Comparison of ENCODE assay signal across 22 cellular contexts in genomic region chr20:63057133-63058117, GRCh38. TPM values are rescaled to one million over a fixed set of nuclear protein-coding genes. Genes with fewer than 3 reads are reported as not detected.
DNase-seq lines count a peak whose midpoint lies in the region; ATAC-seq, FAIRE-seq and TF ChIP-seq lines count a peak whose summit lies in the region.
"Had no signal": no experiment of that assay in that cellular context is flagged by ENCODE, and none has a peak within 500 bp of the region (broad histone marks: within the 10 kb centered on the region; RNA-seq: fewer than 3 reads in every experiment).

No MANE protein-coding gene starts in this region.

- no peaks in the 10 kb centered on the region for H3K36me3 Mint-ChIP-seq in activated naive CD8-positive, alpha-beta T cell treated with anti-CD3 and anti-CD28 coated beads, Interleukin-2, amount 10 ng/mL, durations not matched to agents 7 days and 5 days
- no peaks in the 10 kb centered on the region for H3K36me3 Mint-ChIP-seq in activated naive CD8-positive, alpha-beta T cell treated with anti-CD3 and anti-CD28 coated beads, Interleukin-2, amount 50 U/mL, for 24 hours (ENCODE audit: low read depth)
- H3K36me3 Mint-ChIP-seq: type B pancreatic cell had no signal

- H4K20me1 ChIP-seq in K562 (replicated peaks; ENCODE audit: control insufficient read depth, insufficient read depth, low read length): peaks cover 15% of the 10 kb centered on the region

- no peaks in the 10 kb centered on the region for H3K79me2 ChIP-seq in K562 (ENCODE audit: control insufficient read depth, insufficient read depth, low read length)

- H3K4me1 ChIP-seq in K562 (replicated peaks in 1 of 2; ENCODE audit: control insufficient read depth in 2 of 2, insufficient read depth in 2 of 2, low read length in 2 of 2): peaks cover 0 to 35% of the 10 kb centered on the region in 2 experiments; a peak in 3 of 5 replicates
- H3K4me1 ChIP-seq in effector memory CD4-positive, alpha-beta T cell (ENCODE audit: control insufficient read depth, insufficient read depth, low read length, poor library complexity, severe bottlenecking): no peaks in the 10 kb centered on the region

- H3K4me3 Mint-ChIP-seq in activated naive CD8-positive, alpha-beta T cell treated with anti-CD3 and anti-CD28 coated beads, Interleukin-2, amount 10 ng/mL, durations not matched to agents 7 days and 5 days: no peak overlapping the region
- H3K4me3 Mint-ChIP-seq in activated naive CD8-positive, alpha-beta T cell treated with anti-CD3 and anti-CD28 coated beads, Interleukin-2, amount 50 U/mL, for 24 hours: no peak overlapping the region
- H3K4me3 Mint-ChIP-seq: activated CD4-positive, alpha-beta T cell treated with anti-CD3 and anti-CD28 coated beads, Interleukin-2, amount 10 ng/mL, durations not matched to agents 24 days and 14 days; central memory CD8-positive, alpha-beta T cell; HFFc6; neural crest cell; T-helper 17 cell; type B pancreatic cell had no signal

- WGBS in K562 (ENCODE audit: insufficient coverage, low coverage, missing lambda C conversion rate): 7% methylated on average over 3 of the region's 3 CpGs

- no peak overlapping the region for H3K27ac ChIP-seq in K562 (ENCODE audit: extremely low read depth, low read depth, low read length)
- no peak overlapping the region for H3K27ac ChIP-seq in effector memory CD4-positive, alpha-beta T cell (ENCODE audit: insufficient read depth, low read length, poor library complexity, severe bottlenecking)
- H3K27ac ChIP-seq: esophagus squamous epithelium, heart left ventricle, left ventricle myocardium inferior had no signal

- no peak overlapping the region for H3K4me2 ChIP-seq in K562 (ENCODE audit: insufficient read depth, low read length)

- intact Hi-C loops in K562 (cut with micrococcal nuclease): loop anchor here (5.0 kb wide), 1 partner anchor 115 kb away; no protein-coding TSS in a partner anchor

- CTCF ChIA-PET in K562 (lab: Yijun Ruan, JAX; ENCODE audit: low intra/inter-chr PET ratio): interaction anchor here (0.7 to 1.0 kb wide), 2 partner anchors 116 to 122 kb away, joined by 3 to 4 read pairs; no protein-coding TSS in a partner anchor

- no peak for TF ChIP-seq EP300 in K562 (IDR thresholded peaks at IDR 0.05; ENCODE audit: low read length)

- TF ChIP-seq POLR2A in K562 (conservative IDR thresholded peaks at IDR 0.05): no peak

- peaks cover 6% of the 10 kb centered on the region for H3K9me3 Mint-ChIP-seq in activated naive CD8-positive, alpha-beta T cell treated with anti-CD3 and anti-CD28 coated beads, Interleukin-2, amount 10 ng/mL, durations not matched to agents 7 days and 5 days
- no peaks in the 10 kb centered on the region for H3K9me3 Mint-ChIP-seq in activated naive CD8-positive, alpha-beta T cell treated with anti-CD3 and anti-CD28 coated beads, Interleukin-2, amount 50 U/mL, for 24 hours
- H3K9me3 Mint-ChIP-seq: central memory CD8-positive, alpha-beta T cell; type B pancreatic cell had no signal

- H2AFZ ChIP-seq in K562 (ENCODE audit: low read depth, low read length): no peak overlapping the region

- peaks cover 4% of the 10 kb centered on the region for H3K9me1 ChIP-seq in K562 (ENCODE audit: control insufficient read depth, insufficient read depth, low read length)

- peaks cover 3% of the 10 kb centered on the region for H3K4me1 Mint-ChIP-seq in activated naive CD8-positive, alpha-beta T cell treated with anti-CD3 and anti-CD28 coated beads, Interleukin-2, amount 10 ng/mL, durations not matched to agents 7 days and 5 days
- no peaks in the 10 kb centered on the region for H3K4me1 Mint-ChIP-seq in activated naive CD8-positive, alpha-beta T cell treated with anti-CD3 and anti-CD28 coated beads, Interleukin-2, amount 50 U/mL, for 24 hours
- H3K4me1 Mint-ChIP-seq: activated CD4-positive, alpha-beta T cell treated with anti-CD3 and anti-CD28 coated beads, Interleukin-2, amount 10 ng/mL, durations not matched to agents 24 days and 14 days; central memory CD8-positive, alpha-beta T cell; T-helper 17 cell had no signal

- POLR2A ChIA-PET in activated naive CD8-positive, alpha-beta T cell treated with anti-CD3 and anti-CD28 coated beads, Interleukin-2, amount 10 ng/mL, durations not matched to agents 7 days and 5 days (lab: Charles Lee): no interaction called here
- POLR2A ChIA-PET in K562 (lab: Yijun Ruan, JAX): no interaction called here

- TF ChIP-seq RAD21 in K562 (CRISPR knock-in tag; conservative IDR thresholded peaks at IDR 0.05 in 1 of 2, IDR thresholded peaks at IDR 0.05 in 1 of 2): no peak

- H3K36me3 ChIP-seq in K562 (ENCODE audit: control insufficient read depth, insufficient read depth, low read length): no peaks in the 10 kb centered on the region
- no peaks in the 10 kb centered on the region for H3K36me3 ChIP-seq in effector memory CD4-positive, alpha-beta T cell (ENCODE audit: control insufficient read depth, insufficient read depth, low read length)
- H3K36me3 ChIP-seq: esophagus squamous epithelium, heart left ventricle, left ventricle myocardium inferior had no signal

- H3K9me3 ChIP-seq in K562 (replicated peaks; ENCODE audit: control insufficient read depth, insufficient read depth, low read depth, low read length): peaks cover 5% of the 10 kb centered on the region
- H3K9me3 ChIP-seq in effector memory CD4-positive, alpha-beta T cell (ENCODE audit: control insufficient read depth, low read length): no peaks in the 10 kb centered on the region
- H3K9me3 ChIP-seq: esophagus squamous epithelium, heart left ventricle, left ventricle myocardium inferior had no signal

- H3K27me3 ChIP-seq in K562 (ENCODE audit: control insufficient read depth in 2 of 2, insufficient read depth in 2 of 2, low read length in 2 of 2): peaks cover 5 to 67% of the 10 kb centered on the region in 2 experiments
- H3K27me3 ChIP-seq in effector memory CD4-positive, alpha-beta T cell (replicated peaks; ENCODE audit: control insufficient read depth, insufficient read depth, low read length, poor library complexity, severe bottlenecking): peaks cover 9% of the 10 kb centered on the region

- BruUV-seq in K562 (replicated peaks; lab: Mats Ljungman, UMichigan): no TSS peak

- H3K27ac Mint-ChIP-seq in activated naive CD8-positive, alpha-beta T cell treated with anti-CD3 and anti-CD28 coated beads, Interleukin-2, amount 10 ng/mL, durations not matched to agents 7 days and 5 days: no peak overlapping the region
- no peak overlapping the region for H3K27ac Mint-ChIP-seq in activated naive CD8-positive, alpha-beta T cell treated with anti-CD3 and anti-CD28 coated beads, Interleukin-2, amount 50 U/mL, for 24 hours
- H3K27ac Mint-ChIP-seq: activated CD4-positive, alpha-beta T cell treated with anti-CD3 and anti-CD28 coated beads, Interleukin-2, amount 10 ng/mL, durations not matched to agents 24 days and 14 days; HFFc6; T-helper 17 cell; type B pancreatic cell had no signal

- no peak overlapping the region for H3K9ac ChIP-seq in K562 (ENCODE audit: insufficient read depth in 1 of 2, low read depth in 2 of 2, low read length in 2 of 2)

- TF ChIP-seq CTCF in K562 (IDR thresholded peaks at IDR 0.05 in 2 of 3, conservative IDR thresholded peaks at IDR 0.05 in 1 of 3; ENCODE audit: insufficient read depth in 2 of 3, low read depth in 1 of 3, low read length in 3 of 3): no peak

- DNase-seq in activated naive CD8-positive, alpha-beta T cell treated with anti-CD3 and anti-CD28 coated beads, Interleukin-2, amount 10 ng/mL, durations not matched to agents 7 days and 5 days: peak; percentile 8
- no peak for DNase-seq in activated naive CD8-positive, alpha-beta T cell treated with anti-CD3 and anti-CD28 coated beads, Interleukin-2, amount 50 U/mL, for 24 hours
- DNase-seq in K562 (ENCODE audit: extremely low read depth in 1 of 4, low spot score in 3 of 4) (no peak), iris pigment epithelial cell (ENCODE audit: low read depth) (peak; percentile 9), pons (ENCODE audit: low spot score) (no peak), NCI-H1092 treated with DMSO at 0.1 percent for 48 hours (lab: John Stamatoyannopoulos, UW) (no peak), DMS79 treated with DMSO at 0.1 percent for 48 hours (lab: John Stamatoyannopoulos, UW) (no peak)
- DNase-seq in effector memory CD4-positive, alpha-beta T cell: no peak
- DNase-seq: activated gamma-delta T cell, esophagus squamous epithelium, IMR-90 had no signal

- H3K27me3 Mint-ChIP-seq in activated naive CD8-positive, alpha-beta T cell treated with anti-CD3 and anti-CD28 coated beads, Interleukin-2, amount 10 ng/mL, durations not matched to agents 7 days and 5 days: no peaks in the 10 kb centered on the region
- peaks cover 15% of the 10 kb centered on the region for H3K27me3 Mint-ChIP-seq in activated naive CD8-positive, alpha-beta T cell treated with anti-CD3 and anti-CD28 coated beads, Interleukin-2, amount 50 U/mL, for 24 hours
- H3K27me3 Mint-ChIP-seq: activated CD4-positive, alpha-beta T cell treated with anti-CD3 and anti-CD28 coated beads, Interleukin-2, amount 10 ng/mL, durations not matched to agents 24 days and 14 days had no signal

- H3K4me3 ChIP-seq in K562: no peak overlapping the region
- H3K4me3 ChIP-seq in effector memory CD4-positive, alpha-beta T cell (ENCODE audit: insufficient read depth, low read depth, low read length, poor library complexity, severe bottlenecking): no peak overlapping the region
- H3K4me3 ChIP-seq: esophagus squamous epithelium, heart left ventricle, left ventricle myocardium inferior had no signal

- in situ Hi-C loops in K562 (cut with MboI): no loop called here

- ATAC-seq in activated naive CD8-positive, alpha-beta T cell treated with anti-CD3 and anti-CD28 coated beads, Interleukin-2, amount 10 ng/mL, durations not matched to agents 7 days and 5 days (ENCODE audit: low read depth): no peak
- no peak for ATAC-seq in activated naive CD8-positive, alpha-beta T cell treated with anti-CD3 and anti-CD28 coated beads, Interleukin-2, amount 50 U/mL, for 24 hours
- ATAC-seq in K562: no peak

- no peak for FAIRE-seq in K562 (lab: Jason Lieb, UNC)

RNA-seq across cellular contexts. Expression of gene BHLHE23, which starts 50.7 kb away (rescaled TPM):
- total RNA-seq in activated naive CD8-positive, alpha-beta T cell treated with anti-CD3 and anti-CD28 coated beads, Interleukin-2, amount 10 ng/mL, durations not matched to agents 7 days and 5 days: not detected
- total RNA-seq in K562 (2011; cell fraction: chromatin; rRNA removed; ENCODE audit: low replicate concordance): not detected in 2 replicates
- not detected in 2 replicates for total RNA-seq in K562 (2011; cell fraction: nucleolus; rRNA removed)
- not detected in 2 replicates for total RNA-seq in K562 (2011; cell fraction: nucleoplasm; rRNA removed)
- total RNA-seq in K562 (2014; rRNA removed): not detected in 2 replicates
- not detected in 2 replicates for total RNA-seq in K562 (2014; rRNA removed; fragmentation: Illumina TruSeq; extraction: Trizol)
- total RNA-seq in K562 (2015; rRNA removed; fragmentation: Illumina TruSeq; extraction: Trizol): not detected in 2 replicates
- not detected in 2 replicates for total RNA-seq in K562 (2021)
- not detected in 2 replicates for polyA plus RNA-seq in K562 (2011; rRNA removed)
- not detected in 2 replicates for polyA plus RNA-seq in K562 (2011; cell fraction: cytosol; rRNA removed)
- polyA plus RNA-seq in K562 (2011; cell fraction: nucleus; rRNA removed): not detected in 2 replicates
- not detected in 2 replicates for polyA plus RNA-seq in K562 (2012)
- not detected in 2 replicates for polyA plus RNA-seq in K562 (2014; fragmentation: Illumina TruSeq; extraction: Trizol)
- polyA plus RNA-seq in K562 (2014; fragmentation: Nextera tagmentation; extraction: Ambion mirVana): not detected
- polyA plus RNA-seq in K562 (2014; rRNA removed): not detected in 2 replicates
- polyA minus RNA-seq in K562 (2011; rRNA and poly(A)+ RNA removed): not detected in 2 replicates
- polyA minus RNA-seq in K562 (2011; cell fraction: cytosol; rRNA and poly(A)+ RNA removed): not detected in 2 replicates
- not detected in 2 replicates for polyA minus RNA-seq in K562 (2011; cell fraction: nucleus; rRNA and poly(A)+ RNA removed)
- total RNA-seq: A673; activated CD4-positive, alpha-beta T cell treated with anti-CD3 and anti-CD28 coated beads, Interleukin-2, amount 10 ng/mL, durations not matched to agents 24 days and 14 days; esophagus squamous epithelium; heart left ventricle; HFFc6; IMR-90; left ventricle myocardium inferior; mononuclear cell; neural crest cell; pulmonary artery endothelial cell; T-helper 17 cell had no signal
- polyA plus RNA-seq: heart left ventricle, IMR-90 had no signal

Comparison
In these comparisons a context has a peak if more than half of its experiments do, and no peak if none do; other contexts are left out.
1. DNase-seq: peak in activated naive CD8-positive, alpha-beta T cell treated with anti-CD3 and anti-CD28 coated beads, Interleukin-2, amount 10 ng/mL, durations not matched to agents 7 days and 5 days (single experiment) and iris pigment epithelial cell (single experiment); none in activated naive CD8-positive, alpha-beta T cell treated with anti-CD3 and anti-CD28 coated beads, Interleukin-2, amount 50 U/mL, for 24 hours (single experiment), K562 (0 of 4), effector memory CD4-positive, alpha-beta T cell (0 of 3), pons (single experiment), NCI-H1092 treated with DMSO at 0.1 percent for 48 hours (single experiment) and DMS79 treated with DMSO at 0.1 percent for 48 hours (single experiment).